In the genomic region with DNA sequence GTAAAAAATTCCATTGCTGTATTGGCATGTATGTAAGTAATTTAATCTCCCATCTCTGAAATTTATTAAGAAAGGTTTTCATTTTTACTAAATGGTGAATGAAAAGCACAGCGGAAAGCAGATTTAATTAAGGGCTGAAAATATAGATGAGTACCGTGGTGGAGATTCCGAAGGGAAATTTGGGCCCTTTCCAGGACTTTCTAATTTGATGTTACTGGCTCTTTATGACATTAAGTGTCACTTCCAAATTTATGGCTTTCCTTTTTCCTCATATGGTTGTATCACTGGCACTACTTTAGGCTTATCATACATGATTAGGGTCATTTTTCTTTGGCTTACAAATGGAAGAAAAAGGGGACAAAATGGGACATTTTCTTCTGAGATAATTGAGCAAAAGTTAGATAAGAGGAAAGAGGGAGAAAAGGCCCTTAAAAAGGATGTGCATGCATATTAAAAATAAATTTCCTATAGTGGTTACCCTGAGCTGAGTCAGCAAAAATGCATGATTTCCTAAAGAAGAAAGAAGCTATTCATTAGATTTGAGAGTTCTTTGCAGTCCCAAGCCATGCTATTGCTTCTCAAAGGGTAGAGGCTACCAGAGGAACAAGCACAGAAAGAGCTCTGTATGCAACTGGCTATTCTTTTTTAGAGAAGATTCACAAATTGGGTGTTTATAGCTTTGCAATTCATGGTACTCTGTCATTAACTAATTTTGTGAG, we compare ENCODE assay signal across 24 cellular contexts.
DNase-seq lines count a peak whose midpoint lies in the region; ATAC-seq, FAIRE-seq and TF ChIP-seq lines count a peak whose summit lies in the region.
"Had no signal": no experiment of that assay in that cellular context is flagged by ENCODE, and none has a peak within 500 bp of the region (broad histone marks: within the 10 kb centered on the region; RNA-seq: fewer than 3 reads in every experiment).

No MANE protein-coding gene starts in this region.

- H3K9me1 ChIP-seq in K562 (ENCODE audit: control insufficient read depth, insufficient read depth, low read length), result no peaks in the 10 kb centered on the region

- H3K79me2 ChIP-seq in K562 (ENCODE audit: control insufficient read depth, insufficient read depth, low read length), result no peaks in the 10 kb centered on the region

- FAIRE-seq in K562 (lab: Jason Lieb, UNC), result no peak
- FAIRE-seq: G401.6, small intestine had no signal

- H3K36me3 ChIP-seq in BLaER1 treated with 17β-estradiol and CSF1 and Interleukin-3, amounts not matched to agents 10 nM and 100 nM, result no peaks in the 10 kb centered on the region
- H3K36me3 ChIP-seq in K562 (ENCODE audit: control insufficient read depth, insufficient read depth, low read length) (no peaks in the 10 kb centered on the region), mesenchymal stem cell (ENCODE audit: control insufficient read depth in 1 of 2, insufficient read depth in 2 of 2, low read depth in 1 of 2, low read length in 2 of 2) (no peaks in the 10 kb centered on the region)
- H3K36me3 ChIP-seq: ascending aorta, suprapubic skin, uterus had no signal

- no peak overlapping the region for H2AFZ ChIP-seq in K562 (ENCODE audit: low read depth, low read length)
- no peak overlapping the region for H2AFZ ChIP-seq in mesenchymal stem cell (ENCODE audit: low read depth, low read length)

- H3K27ac ChIP-seq in BLaER1 treated with 17β-estradiol and CSF1 and Interleukin-3, amounts not matched to agents 10 nM and 100 nM, result no peak overlapping the region
- no peak overlapping the region for H3K27ac ChIP-seq in K562 (ENCODE audit: extremely low read depth, low read depth, low read length)
- no peak overlapping the region for H3K27ac ChIP-seq in mesenchymal stem cell (ENCODE audit: low read length, poor library complexity, severe bottlenecking)
- H3K27ac ChIP-seq: ascending aorta, suprapubic skin, uterus had no signal

- no TSS peak for BruUV-seq in K562 (replicated peaks; lab: Mats Ljungman, UMichigan)

- peaks cover 13 to 64% (median 38%) of the 10 kb centered on the region in 10 experiments for H3K4me1 ChIP-seq in BLaER1 treated with 17β-estradiol and CSF1 and Interleukin-3, amounts not matched to agents 10 nM and 100 nM
- peaks cover 0 to 34% of the 10 kb centered on the region in 2 experiments; a peak in 3 of 5 replicates for H3K4me1 ChIP-seq in K562 (replicated peaks in 1 of 2; ENCODE audit: control insufficient read depth in 2 of 2, insufficient read depth in 2 of 2, low read length in 2 of 2)
- peaks cover 3% of the 10 kb centered on the region for H3K4me1 ChIP-seq in mesenchymal stem cell (ENCODE audit: control insufficient read depth, insufficient read depth, low read depth, low read length)
- H3K4me1 ChIP-seq: ascending aorta, uterus had no signal

- 0 out of 4 replicates have a peak, but pooled peaks of 1 of the 2 experiments have one; percentile 13 for TF ChIP-seq RAD21 in K562 (CRISPR knock-in tag; conservative IDR thresholded peaks at IDR 0.05 in 1 of 2, IDR thresholded peaks at IDR 0.05 in 1 of 2)

- no peaks in the 10 kb centered on the region for H4K20me1 ChIP-seq in BLaER1 treated with 17β-estradiol and CSF1 and Interleukin-3, amounts not matched to agents 10 nM and 100 nM
- no peaks in the 10 kb centered on the region for H4K20me1 ChIP-seq in K562 (replicated peaks; ENCODE audit: control insufficient read depth, insufficient read depth, low read length)

- H3K9me3 ChIP-seq in BLaER1 treated with 17β-estradiol and CSF1 and Interleukin-3, amounts not matched to agents 10 nM and 100 nM (replicated peaks in 1 of 11), result no peaks in the 10 kb centered on the region
- no peaks in the 10 kb centered on the region for H3K9me3 ChIP-seq in K562 (replicated peaks; ENCODE audit: control insufficient read depth, insufficient read depth, low read depth, low read length)
- H3K9me3 ChIP-seq in mesenchymal stem cell (ENCODE audit: control insufficient read depth, low read length), result no peaks in the 10 kb centered on the region
- H3K9me3 ChIP-seq: ascending aorta, suprapubic skin, uterus had no signal

- H3K4ac ChIP-seq in mesenchymal stem cell (ENCODE audit: low read depth in 1 of 2, low read length in 2 of 2), result no peak overlapping the region

- DNase-seq in NCI-H69 (lab: John Stamatoyannopoulos, UW) (peak; percentile 50), K562 (ENCODE audit: extremely low read depth in 1 of 4, low spot score in 3 of 4) (no peak), mesenchymal stem cell (no peak), NCI-H526 treated with DMSO at 0.1 percent for 48 hours (lab: John Stamatoyannopoulos, UW) (no peak), SKM-1 (lab: John Stamatoyannopoulos, UW; ENCODE audit: unreplicated experiment) (no peak), HuH-7 (ENCODE audit: low spot score) (no peak)
- DNase-seq: activated CD4-positive, alpha-beta memory T cell treated with anti-CD3 and anti-CD28 coated beads, Interleukin-2, amount 10 ng/mL, durations not matched to agents 7 days and 5 days; activated naive CD8-positive, alpha-beta T cell treated with anti-CD3 and anti-CD28 coated beads for 36 hours; CD4-positive, alpha-beta memory T cell; dorsolateral prefrontal cortex; hippocampal formation; immature natural killer cell; naive B cell; nucleus accumbens; SHP77; small intestine; T-helper 1 cell; uterus had no signal

- ATAC-seq in K562, result no peak
- ATAC-seq: activated CD4-positive, CD25-positive, alpha-beta regulatory T cell treated with anti-CD3 and anti-CD28 coated beads, Interleukin-2, amount 50 U/mL, for 24 hours; left lobe of liver had no signal

- H2BK15ac ChIP-seq in mesenchymal stem cell (ENCODE audit: low read depth, poor library complexity, severe bottlenecking), result no peak overlapping the region

- TF ChIP-seq CTCF in K562 (IDR thresholded peaks at IDR 0.05 in 2 of 3, conservative IDR thresholded peaks at IDR 0.05 in 1 of 3; ENCODE audit: insufficient read depth in 2 of 3, low read depth in 1 of 3, low read length in 3 of 3), result no peak

- CTCF ChIA-PET in K562 (lab: Yijun Ruan, JAX; ENCODE audit: low intra/inter-chr PET ratio), result no interaction called here

- no peak overlapping the region for H4K91ac ChIP-seq in mesenchymal stem cell (ENCODE audit: low read length)

- no peak for TF ChIP-seq EP300 in K562 (IDR thresholded peaks at IDR 0.05; ENCODE audit: low read length)

- POLR2A ChIA-PET in K562 (lab: Yijun Ruan, JAX), result interaction anchor here (1.2 to 1.6 kb wide), 2 partner anchors 12 to 16 kb away, joined by 3 read pairs; no protein-coding TSS in a partner anchor

- H3K4me3 ChIP-seq in BLaER1 treated with 17β-estradiol and CSF1 and Interleukin-3, amounts not matched to agents 10 nM and 100 nM, result no peak overlapping the region
- H3K4me3 ChIP-seq in K562 (no peak overlapping the region), mesenchymal stem cell (ENCODE audit: insufficient read depth in 1 of 2, low read depth in 1 of 2, low read length in 2 of 2) (no peak overlapping the region)
- H3K4me3 ChIP-seq: ascending aorta, dorsolateral prefrontal cortex, suprapubic skin, uterus had no signal

- H2AK5ac ChIP-seq in mesenchymal stem cell (ENCODE audit: low read length, severe bottlenecking), result no peak overlapping the region

- H3K27me3 ChIP-seq in BLaER1 treated with 17β-estradiol and CSF1 and Interleukin-3, amounts not matched to agents 10 nM and 100 nM, result no peaks in the 10 kb centered on the region
- H3K27me3 ChIP-seq in K562 (ENCODE audit: control insufficient read depth in 2 of 2, insufficient read depth in 2 of 2, low read length in 2 of 2) (peaks cover 12 to 20% of the 10 kb centered on the region in 2 experiments), mesenchymal stem cell (ENCODE audit: control insufficient read depth in 1 of 2, insufficient read depth in 1 of 2, low read length in 2 of 2) (no peaks in the 10 kb centered on the region)
- H3K27me3 ChIP-seq: ascending aorta, dorsolateral prefrontal cortex, suprapubic skin, uterus had no signal

- H3K9ac ChIP-seq in BLaER1 treated with 17β-estradiol and CSF1 and Interleukin-3, amounts not matched to agents 10 nM and 100 nM, result no peak overlapping the region
- no peak overlapping the region for H3K9ac ChIP-seq in K562 (ENCODE audit: insufficient read depth in 1 of 2, low read depth in 2 of 2, low read length in 2 of 2)
- H3K9ac ChIP-seq in mesenchymal stem cell (ENCODE audit: low read length), result peak overlapping the region; percentile 75

- no peaks in the 10 kb centered on the region for H3K79me1 ChIP-seq in mesenchymal stem cell (replicated peaks; ENCODE audit: low read length, poor library complexity, severe bottlenecking)

- no peak overlapping the region for H2BK5ac ChIP-seq in mesenchymal stem cell (ENCODE audit: low read depth, low read length, poor library complexity, severe bottlenecking)

- no peak overlapping the region for H3K18ac ChIP-seq in mesenchymal stem cell (ENCODE audit: low read depth in 1 of 2, low read length in 2 of 2)

- no peak overlapping the region for H4K8ac ChIP-seq in mesenchymal stem cell (ENCODE audit: low read length)

- in situ Hi-C loops in K562 (cut with MboI), result no loop called here

- no peak overlapping the region for H3K23ac ChIP-seq in mesenchymal stem cell (ENCODE audit: low read length in 2 of 2)

- no peak overlapping the region for H3K14ac ChIP-seq in mesenchymal stem cell (ENCODE audit: low read length in 2 of 2)

- H2BK12ac ChIP-seq in mesenchymal stem cell (ENCODE audit: low read length in 2 of 2), result no peak overlapping the region

- WGBS in K562 (ENCODE audit: insufficient coverage, low coverage, missing lambda C conversion rate), result 12% methylated on average over 3 of the region's 3 CpGs
- WGBS in mesenchymal stem cell, result 91% methylated on average over 3 of the region's 3 CpGs

- peak overlapping the region in 9 of 11 experiments; percentile 33 to 89 (median 53); a peak in 16 of 22 replicates for H3K4me2 ChIP-seq in BLaER1 treated with 17β-estradiol and CSF1 and Interleukin-3, amounts not matched to agents 10 nM and 100 nM
- H3K4me2 ChIP-seq in K562 (ENCODE audit: insufficient read depth, low read length), result no peak overlapping the region
- H3K4me2 ChIP-seq in mesenchymal stem cell (ENCODE audit: low read length, poor library complexity, severe bottlenecking), result no peak overlapping the region

- intact Hi-C loops in K562 (cut with micrococcal nuclease), result no loop called here

- no peak for TF ChIP-seq POLR2A in K562 (conservative IDR thresholded peaks at IDR 0.05)

- no peak overlapping the region for H2BK120ac ChIP-seq in mesenchymal stem cell (ENCODE audit: low read depth, low read length)

TF ChIP-seq in K562, 482 proteins besides CTCF, POLR2A, EP300 and RAD21 (continues in another document):
- TF ChIP-seq ZNF431 (CRISPR knock-in tag; IDR thresholded peaks at IDR 0.05) (no peak), MAFK (IDR thresholded peaks at IDR 0.05; ENCODE audit: low read length) (peak; percentile 98), NFE2 (IDR thresholded peaks at IDR 0.05; ENCODE audit: low read depth) (0 out of 2 replicates have a peak, but pooled peaks have one; percentile 7), MAFF (IDR thresholded peaks at IDR 0.05; ENCODE audit: low read length) (peak; percentile 98), MEIS2 (IDR thresholded peaks at IDR 0.05; ENCODE audit: partially characterized antibody) (peak; percentile 43), C11orf30 (IDR thresholded peaks at IDR 0.05; ENCODE audit: low read depth) (peak; percentile 96), MAFG (tag; conservative IDR thresholded peaks at IDR 0.05) (peak; percentile 96), ZNF589 (CRISPR knock-in tag; IDR thresholded peaks at IDR 0.05; ENCODE audit: low read depth) (peak; percentile 14; the same call in 1 of the 2 replicates)

Comparison
In these comparisons a context has a peak if more than half of its experiments do, and no peak if none do; other contexts are left out.
1. H3K4me2 ChIP-seq: peak in BLaER1 treated with 17β-estradiol and CSF1 and Interleukin-3, amounts not matched to agents 10 nM and 100 nM (9 of 11); none in K562 (single experiment) and mesenchymal stem cell (single experiment).